In the genomic region with DNA sequence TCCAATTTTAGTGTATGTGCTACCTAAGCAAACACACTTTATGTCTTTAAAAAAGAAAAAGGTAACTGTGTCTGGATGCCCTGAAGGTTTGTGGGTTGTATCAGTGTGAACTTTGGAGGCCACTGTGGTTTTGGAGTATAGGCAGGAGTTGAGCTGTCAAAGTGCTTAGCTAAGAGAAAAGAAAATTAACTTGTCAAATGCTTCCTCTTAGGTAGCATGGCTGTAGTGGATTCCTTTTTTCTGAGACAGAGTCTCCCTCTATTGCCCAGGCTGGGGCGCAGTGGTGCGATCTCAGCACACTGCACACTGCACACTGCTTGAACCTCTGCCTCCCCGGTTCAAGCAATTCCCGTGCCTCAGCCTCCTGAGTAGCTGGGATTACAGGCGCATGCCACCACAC, we compare ENCODE assay signal across 19 cellular contexts. TPM values are rescaled to one million over a fixed set of nuclear protein-coding genes. Genes with fewer than 3 reads are reported as not detected.
DNase-seq lines count a peak whose midpoint lies in the region; ATAC-seq, FAIRE-seq and TF ChIP-seq lines count a peak whose summit lies in the region.
"Had no signal": no experiment of that assay in that cellular context is flagged by ENCODE, and none has a peak within 500 bp of the region (broad histone marks: within the 10 kb centered on the region; RNA-seq: fewer than 3 reads in every experiment).

No MANE protein-coding gene starts in this region.

- H3K27me3 Mint-ChIP-seq in activated T-helper 2 cell treated with anti-CD3 and anti-CD28 coated beads, Interferon-gamma antibody, Interleukin-2, Interleukin-4, amounts not matched to agents 10 μg/mL and 5 μg/mL and 100 μg/mL, durations not matched to agents 14 hours and 24 hours and 36 hours (ENCODE audit: low read depth) = no peaks in the 10 kb centered on the region
- no peaks in the 10 kb centered on the region for H3K27me3 Mint-ChIP-seq in CD4-positive, alpha-beta memory T cell

- H3K9me2 ChIP-seq in MM.1S (replicated peaks; ENCODE audit: insufficient read depth, low read length) (no peaks in the 10 kb centered on the region), hepatocyte (replicated peaks; ENCODE audit: insufficient read depth) (no peaks in the 10 kb centered on the region)

- peak overlapping the region; percentile 63 for H3K27ac Mint-ChIP-seq in activated T-helper 2 cell treated with anti-CD3 and anti-CD28 coated beads, Interferon-gamma antibody, Interleukin-2, Interleukin-4, amounts not matched to agents 10 μg/mL and 5 μg/mL and 100 μg/mL, durations not matched to agents 14 hours and 24 hours and 36 hours
- no peak overlapping the region for H3K27ac Mint-ChIP-seq in CD4-positive, alpha-beta memory T cell

- 100% methylated on average over 1 of the region's 5 CpGs for WGBS in HepG2 (ENCODE audit: low lambda C conversion rate)
- no CpG with 5 or more reads among the region's 5 CpGs for WGBS in right lobe of liver (ENCODE audit: insufficient coverage, low coverage, low lambda C conversion rate, missing lambda C conversion rate)
- 89% methylated on average over 5 of the region's 5 CpGs for WGBS in hepatocyte (ENCODE audit: low lambda C conversion rate, missing lambda C conversion rate)

- CTCF ChIA-PET in HepG2 (lab: Yijun Ruan, JAX; ENCODE audit: low intra/inter-chr PET ratio, low total read pairs) = no interaction called here
- CTCF ChIA-PET in CD4-positive, alpha-beta memory T cell (lab: Charles Lee; ENCODE audit: partially characterized antibody) = no interaction called here

- no peak overlapping the region for H2AFZ ChIP-seq in HepG2 (ENCODE audit: low read length)
- H2AFZ ChIP-seq in MM.1S (ENCODE audit: low read length) = no peak overlapping the region
- H2AFZ ChIP-seq in hepatocyte = no peak overlapping the region
- H2AFZ ChIP-seq: GM23248 had no signal

- no peak overlapping the region for H3K4me3 Mint-ChIP-seq in activated T-helper 2 cell treated with anti-CD3 and anti-CD28 coated beads, Interferon-gamma antibody, Interleukin-2, Interleukin-4, amounts not matched to agents 10 μg/mL and 5 μg/mL and 100 μg/mL, durations not matched to agents 14 hours and 24 hours and 36 hours (ENCODE audit: low read depth)
- H3K4me3 Mint-ChIP-seq in CD4-positive, alpha-beta memory T cell = peak overlapping the region in 1 of 8 donors; percentile 23

- ATAC-seq in HepG2 (no peak), right lobe of liver (no peak)
- ATAC-seq: HCT116 had no signal

- no peaks in the 10 kb centered on the region for H4K20me1 ChIP-seq in HepG2 (ENCODE audit: insufficient read depth, low read length)
- H4K20me1 ChIP-seq in MM.1S (ENCODE audit: insufficient read depth, low read length) = no peaks in the 10 kb centered on the region
- no peaks in the 10 kb centered on the region for H4K20me1 ChIP-seq in hepatocyte (ENCODE audit: insufficient read depth, poor library complexity, severe bottlenecking)

- TF ChIP-seq EP300 in HepG2 (IDR thresholded peaks at IDR 0.05; ENCODE audit: low read depth in 2 of 2, low read length in 2 of 2) (no peak), HepG2 (CRISPR knock-in tag; IDR thresholded peaks at IDR 0.05; ENCODE audit: borderline replicate concordance) (no peak)

- H3K79me2 ChIP-seq in HepG2 (ENCODE audit: insufficient read depth, low read length) (no peaks in the 10 kb centered on the region), MM.1S (ENCODE audit: low read length) (no peaks in the 10 kb centered on the region), hepatocyte (no peaks in the 10 kb centered on the region)

- H3K4me1 Mint-ChIP-seq in activated T-helper 2 cell treated with anti-CD3 and anti-CD28 coated beads, Interferon-gamma antibody, Interleukin-2, Interleukin-4, amounts not matched to agents 10 μg/mL and 5 μg/mL and 100 μg/mL, durations not matched to agents 14 hours and 24 hours and 36 hours (ENCODE audit: low read depth) = peaks cover 32% of the 10 kb centered on the region
- peaks cover 1 to 17% (median 13%) of the 10 kb centered on the region in 4 donors for H3K4me1 Mint-ChIP-seq in CD4-positive, alpha-beta memory T cell

- TF ChIP-seq POLR2A in HepG2 (IDR thresholded peaks at IDR 0.05; ENCODE audit: insufficient read depth in 1 of 2, low read depth in 2 of 2, low read length in 2 of 2) (no peak), right lobe of liver (IDR thresholded peaks at IDR 0.05) (no peak)

- H3K9ac ChIP-seq in HepG2 (ENCODE audit: insufficient read depth, low read depth, low read length) (no peak overlapping the region), MM.1S (ENCODE audit: low read length) (no peak overlapping the region)
- H3K9ac ChIP-seq: GM23248 had no signal

- FAIRE-seq in HepG2 (lab: Jason Lieb, UNC) = no peak
- FAIRE-seq: GM12891 had no signal

- POLR2A ChIA-PET in HepG2 (lab: Yijun Ruan, JAX) = no interaction called here
- POLR2A ChIA-PET in CD4-positive, alpha-beta memory T cell (lab: Charles Lee; ENCODE audit: partially characterized antibody) = no interaction called here

- no TSS peak for BruUV-seq in HepG2 (replicated peaks; lab: Mats Ljungman, UMichigan)

- H3K36me3 ChIP-seq in HepG2 (replicated peaks in 1 of 2; ENCODE audit: control insufficient read depth in 1 of 2, insufficient read depth in 2 of 2, low read length in 2 of 2) (no peaks in the 10 kb centered on the region), right lobe of liver (no peaks in the 10 kb centered on the region), MM.1S (replicated peaks; ENCODE audit: insufficient read depth, low read length) (no peaks in the 10 kb centered on the region), hepatocyte (replicated peaks; ENCODE audit: insufficient read depth, low read depth) (no peaks in the 10 kb centered on the region)
- no peaks in the 10 kb centered on the region for H3K36me3 ChIP-seq in CD4-positive, alpha-beta memory T cell (ENCODE audit: insufficient read depth, low read length)
- H3K36me3 ChIP-seq: SJCRH30 had no signal

- intact Hi-C loops in HepG2 (cut with micrococcal nuclease; ENCODE audit: unreplicated experiment) = no loop called here
- intact Hi-C loops in right lobe of liver (cut with DNase I) = no loop called here
- intact Hi-C loops in activated T-helper 2 cell treated with anti-CD3 and anti-CD28 coated beads, Interferon-gamma antibody, Interleukin-2, Interleukin-4, amounts not matched to agents 10 μg/mL and 5 μg/mL and 100 μg/mL, durations not matched to agents 14 hours and 24 hours and 36 hours (cut with micrococcal nuclease) = no loop called here
- intact Hi-C loops in CD4-positive, alpha-beta memory T cell (cut with micrococcal nuclease) = no loop called here

- H3F3A ChIP-seq in MM.1S (ENCODE audit: insufficient read depth, low read length) = peaks cover 5% of the 10 kb centered on the region; the same call in 1 of the 2 replicates

- H3K4me2 ChIP-seq in HepG2 (ENCODE audit: low read depth, low read length) (no peak overlapping the region), MM.1S (ENCODE audit: low read depth, low read length) (peak overlapping the region; percentile 37), hepatocyte (no peak overlapping the region)

- peaks cover 9% of the 10 kb centered on the region for H3K36me3 Mint-ChIP-seq in activated T-helper 2 cell treated with anti-CD3 and anti-CD28 coated beads, Interferon-gamma antibody, Interleukin-2, Interleukin-4, amounts not matched to agents 10 μg/mL and 5 μg/mL and 100 μg/mL, durations not matched to agents 14 hours and 24 hours and 36 hours (ENCODE audit: low read depth)
- peaks cover 1 to 12% of the 10 kb centered on the region in 2 donors for H3K36me3 Mint-ChIP-seq in CD4-positive, alpha-beta memory T cell

- DNase-seq in HepG2 (ENCODE audit: low spot score) (no peak), right lobe of liver (no peak), MM.1S (peak; percentile 46), hepatocyte (ENCODE audit: low spot score) (no peak), EL (no peak)
- DNase-seq in activated T-helper 2 cell treated with anti-CD3 and anti-CD28 coated beads, Interferon-gamma antibody, Interleukin-2, Interleukin-4, amounts not matched to agents 10 μg/mL and 5 μg/mL and 100 μg/mL, durations not matched to agents 14 hours and 24 hours and 36 hours (ENCODE audit: low spot score) = no peak
- DNase-seq in CD4-positive, alpha-beta memory T cell = no peak
- DNase-seq: GM23248, IMR-90, NCI-H1436 treated with DMSO at 0.1 percent for 48 hours, NCI-H2081 treated with DMSO at 0.1 percent for 48 hours, NCI-H524 treated with DMSO at 0.1 percent for 48 hours, OCI-M1, SJCRH30 had no signal

- TF ChIP-seq CTCF in HepG2 (CRISPR knock-in tag; IDR thresholded peaks at IDR 0.05) (peak; percentile 12; the same call in 1 of the 2 replicates), right lobe of liver (IDR thresholded peaks at IDR 0.05) (no peak), MM.1S (IDR thresholded peaks at IDR 0.05; ENCODE audit: low read length) (no peak), hepatocyte (IDR thresholded peaks at IDR 0.05; ENCODE audit: poor library complexity) (no peak)

- H3K9me3 ChIP-seq in HepG2 (ENCODE audit: low read length) = no peaks in the 10 kb centered on the region
- no peaks in the 10 kb centered on the region for H3K9me3 ChIP-seq in right lobe of liver
- no peaks in the 10 kb centered on the region for H3K9me3 ChIP-seq in MM.1S (replicated peaks; ENCODE audit: insufficient read depth, low read length)
- H3K9me3 ChIP-seq in hepatocyte (ENCODE audit: low read depth) = no peaks in the 10 kb centered on the region
- no peaks in the 10 kb centered on the region for H3K9me3 ChIP-seq in CD4-positive, alpha-beta memory T cell (ENCODE audit: control insufficient read depth in 1 of 2, low read length in 2 of 2)

- H3K4me1 ChIP-seq in HepG2 (ENCODE audit: insufficient read depth, low read length) (no peaks in the 10 kb centered on the region), right lobe of liver (peaks cover 0 to 5% (median 0%) of the 10 kb centered on the region in 4 donors), MM.1S (ENCODE audit: low read length) (peaks cover 22% of the 10 kb centered on the region), hepatocyte (ENCODE audit: insufficient read depth) (peaks cover 7% of the 10 kb centered on the region)
- H3K4me1 ChIP-seq in CD4-positive, alpha-beta memory T cell (ENCODE audit: insufficient read depth, low read length) = peaks cover 4% of the 10 kb centered on the region
- H3K4me1 ChIP-seq: SJCRH30 had no signal

- in situ Hi-C loops in HepG2 (cut with HindIII; ENCODE audit: extremely low pct_ligation_motif_present, low pct_unique_long_range_greater_than_20kb) = no loop called here

- peaks cover 0 to 17% of the 10 kb centered on the region in 2 experiments; a peak in 2 of 5 replicates for H3K27me3 ChIP-seq in HepG2 (ENCODE audit: control insufficient read depth in 1 of 2, insufficient read depth in 2 of 2, low read length in 2 of 2)
- no peaks in the 10 kb centered on the region for H3K27me3 ChIP-seq in right lobe of liver
- no peaks in the 10 kb centered on the region for H3K27me3 ChIP-seq in MM.1S (replicated peaks; ENCODE audit: insufficient read depth, low read length)
- no peaks in the 10 kb centered on the region for H3K27me3 ChIP-seq in hepatocyte
- no peaks in the 10 kb centered on the region for H3K27me3 ChIP-seq in CD4-positive, alpha-beta memory T cell (ENCODE audit: insufficient read depth, low read length)
- H3K27me3 ChIP-seq: SJCRH30 had no signal

- peaks cover 10% of the 10 kb centered on the region for H3K9me3 Mint-ChIP-seq in activated T-helper 2 cell treated with anti-CD3 and anti-CD28 coated beads, Interferon-gamma antibody, Interleukin-2, Interleukin-4, amounts not matched to agents 10 μg/mL and 5 μg/mL and 100 μg/mL, durations not matched to agents 14 hours and 24 hours and 36 hours
- H3K9me3 Mint-ChIP-seq in CD4-positive, alpha-beta memory T cell = no peaks in the 10 kb centered on the region

- no peak for TF ChIP-seq RAD21 in HepG2 (CRISPR knock-in tag; IDR thresholded peaks at IDR 0.05)

- H3K4me3 ChIP-seq in HepG2 (replicated peaks in 1 of 3; ENCODE audit: insufficient read depth in 1 of 3, low read depth in 2 of 3, low read length in 3 of 3) (no peak overlapping the region), right lobe of liver (no peak overlapping the region), MM.1S (ENCODE audit: low read length) (no peak overlapping the region), hepatocyte (no peak overlapping the region)
- H3K4me3 ChIP-seq in CD4-positive, alpha-beta memory T cell (ENCODE audit: low read length in 2 of 2) = no peak overlapping the region
- H3K4me3 ChIP-seq: GM23248, SJCRH30 had no signal

- H3K27ac ChIP-seq in HepG2 (ENCODE audit: extremely low read length, insufficient read depth, low read length) (no peak overlapping the region), right lobe of liver (no peak overlapping the region), MM.1S (ENCODE audit: low read length) (no peak overlapping the region; the same call in 1 of the 2 replicates), hepatocyte (no peak overlapping the region)
- H3K27ac ChIP-seq in CD4-positive, alpha-beta memory T cell (ENCODE audit: low read depth, low read length) = no peak overlapping the region
- H3K27ac ChIP-seq: GM23248, RWPE1, SJCRH30 had no signal

RNA-seq across cellular contexts. Expression of gene SLC41A1, which starts 11.2 kb away (rescaled TPM):
- 1.3 and 2.2 TPM in 2 replicates for total RNA-seq in HepG2 (2016; rRNA removed; fragmentation: Illumina TruSeq; extraction: Trizol)
- total RNA-seq in HepG2 (2016; cell fraction: cytosol; rRNA removed; fragmentation: Illumina TruSeq; extraction: Trizol; ENCODE audit: low read depth) = 0.26 and 0.30 TPM in 2 replicates
- total RNA-seq in HepG2 (2016; cell fraction: insoluble cytoplasmic fraction; rRNA removed; fragmentation: Illumina TruSeq; extraction: Trizol) = 1.7 TPM in 2 replicates
- 1.1 and 1.3 TPM in 2 replicates for total RNA-seq in HepG2 (2016; cell fraction: membrane; rRNA removed; fragmentation: Illumina TruSeq; extraction: Trizol)
- total RNA-seq in HepG2 (2016; cell fraction: nucleus; rRNA removed; fragmentation: Illumina TruSeq; extraction: Trizol) = 1.4 and 1.9 TPM in 2 replicates
- polyA plus RNA-seq in HepG2 (2011; rRNA removed) = 4.2 and 4.6 TPM in 2 replicates
- 2.6 and 2.8 TPM in 2 replicates for polyA plus RNA-seq in HepG2 (2011; cell fraction: cytosol; rRNA removed)
- 4.2 and 4.5 TPM in 2 replicates for polyA plus RNA-seq in HepG2 (2011; cell fraction: nucleus; rRNA removed)
- 2.7 and 3.9 TPM in 2 replicates for polyA plus RNA-seq in HepG2 (2012)
- polyA plus RNA-seq in HepG2 (2016; cell fraction: cytosol; fragmentation: Illumina TruSeq; extraction: Trizol; ENCODE audit: low read depth) = 0.12 and 0.17 TPM in 2 replicates
- polyA plus RNA-seq in HepG2 (2016; cell fraction: insoluble cytoplasmic fraction; fragmentation: Illumina TruSeq; extraction: Trizol; ENCODE audit: low read depth) = 2.1 and 2.5 TPM in 2 replicates
- 1.3 and 1.4 TPM in 2 replicates for polyA plus RNA-seq in HepG2 (2016; cell fraction: membrane; fragmentation: Illumina TruSeq; extraction: Trizol; ENCODE audit: low read depth)
- 2.8 and 4.2 TPM in 2 replicates for polyA plus RNA-seq in HepG2 (2016; cell fraction: nucleus; fragmentation: Illumina TruSeq; extraction: Trizol; ENCODE audit: insufficient read depth, low read depth)
- 5.4 and 35.6 TPM in 2 replicates for polyA minus RNA-seq in HepG2 (2011; rRNA and poly(A)+ RNA removed; ENCODE audit: low replicate concordance)
- 1.5 and 2.0 TPM in 2 replicates for polyA minus RNA-seq in HepG2 (2011; cell fraction: cytosol; rRNA and poly(A)+ RNA removed)
- 2.4 and 2.6 TPM in 2 replicates for polyA minus RNA-seq in HepG2 (2011; cell fraction: nucleus; rRNA and poly(A)+ RNA removed)
- total RNA-seq in right lobe of liver = 1 to 10 TPM; 3.4 to 6.4 (median 4.6) TPM
- 46.9 and 48.5 TPM in 2 replicates for total RNA-seq in activated T-helper 2 cell treated with anti-CD3 and anti-CD28 coated beads, Interferon-gamma antibody, Interleukin-2, Interleukin-4, amounts not matched to agents 10 μg/mL and 5 μg/mL and 100 μg/mL, durations not matched to agents 14 hours and 24 hours and 36 hours
- 10.4 and 16.8 TPM in 2 replicates for total RNA-seq in hepatocyte
- 13.8 and 15.3 TPM in 2 replicates for polyA plus RNA-seq in hepatocyte
- total RNA-seq in CD4-positive, alpha-beta memory T cell = 10 to 100 TPM; 26.1 to 26.3 TPM
- polyA plus RNA-seq in CD4-positive, alpha-beta memory T cell = 10 to 100 TPM in 1 of 2 donors, 1 to 10 TPM in 1; 9.1 to 14.3 TPM

RNA-seq across cellular contexts. Expression of gene PM20D1, which starts 25.8 kb away (rescaled TPM):
- total RNA-seq in HepG2 (2016; rRNA removed; fragmentation: Illumina TruSeq; extraction: Trizol) = not detected in 2 replicates
- not detected in 2 replicates for total RNA-seq in HepG2 (2016; cell fraction: cytosol; rRNA removed; fragmentation: Illumina TruSeq; extraction: Trizol; ENCODE audit: low read depth)
- total RNA-seq in HepG2 (2016; cell fraction: insoluble cytoplasmic fraction; rRNA removed; fragmentation: Illumina TruSeq; extraction: Trizol) = not detected in 2 replicates
- not detected in 2 replicates for total RNA-seq in HepG2 (2016; cell fraction: membrane; rRNA removed; fragmentation: Illumina TruSeq; extraction: Trizol)
- total RNA-seq in HepG2 (2016; cell fraction: nucleus; rRNA removed; fragmentation: Illumina TruSeq; extraction: Trizol) = not detected in 2 replicates
- not detected in 2 replicates for polyA plus RNA-seq in HepG2 (2011; rRNA removed)
- polyA plus RNA-seq in HepG2 (2011; cell fraction: cytosol; rRNA removed) = not detected in 2 replicates
- polyA plus RNA-seq in HepG2 (2011; cell fraction: nucleus; rRNA removed) = not detected in 2 replicates
- not detected in 2 replicates for polyA plus RNA-seq in HepG2 (2012)
- polyA plus RNA-seq in HepG2 (2016; cell fraction: cytosol; fragmentation: Illumina TruSeq; extraction: Trizol; ENCODE audit: low read depth) = not detected in 2 replicates
- polyA plus RNA-seq in HepG2 (2016; cell fraction: insoluble cytoplasmic fraction; fragmentation: Illumina TruSeq; extraction: Trizol; ENCODE audit: low read depth) = not detected in 2 replicates
- polyA plus RNA-seq in HepG2 (2016; cell fraction: membrane; fragmentation: Illumina TruSeq; extraction: Trizol; ENCODE audit: low read depth) = not detected in 2 replicates
- not detected in 2 replicates for polyA plus RNA-seq in HepG2 (2016; cell fraction: nucleus; fragmentation: Illumina TruSeq; extraction: Trizol; ENCODE audit: insufficient read depth, low read depth)
- polyA minus RNA-seq in HepG2 (2011; rRNA and poly(A)+ RNA removed; ENCODE audit: low replicate concordance) = not detected in 2 replicates
- not detected in 2 replicates for polyA minus RNA-seq in HepG2 (2011; cell fraction: cytosol; rRNA and poly(A)+ RNA removed)
- polyA minus RNA-seq in HepG2 (2011; cell fraction: nucleus; rRNA and poly(A)+ RNA removed) = not detected in 2 replicates
- total RNA-seq in right lobe of liver = under 1 TPM in 4 of 6 experiments, not detected in 2; 0.12 to 0.42 (median 0.15) TPM
- total RNA-seq in activated T-helper 2 cell treated with anti-CD3 and anti-CD28 coated beads, Interferon-gamma antibody, Interleukin-2, Interleukin-4, amounts not matched to agents 10 μg/mL and 5 μg/mL and 100 μg/mL, durations not matched to agents 14 hours and 24 hours and 36 hours = 0.57 and 0.78 TPM in 2 replicates
- total RNA-seq in hepatocyte = not detected in 2 replicates
- polyA plus RNA-seq in hepatocyte = 0.07 and 0.08 TPM in 2 replicates
- 1 to 10 TPM; 1.8 to 1.9 TPM for total RNA-seq in CD4-positive, alpha-beta memory T cell
- polyA plus RNA-seq in CD4-positive, alpha-beta memory T cell = 1 to 10 TPM; 1.4 to 1.9 TPM
- total RNA-seq: IMR-90, MCF 10A had no signal
- polyA plus RNA-seq: BJ, IMR-90 had no signal

RNA-seq across cellular contexts. Expression of gene RAB29, which starts 48.9 kb away (rescaled TPM):
- total RNA-seq in HepG2 (2016; rRNA removed; fragmentation: Illumina TruSeq; extraction: Trizol) = 10.1 and 13.1 TPM in 2 replicates
- total RNA-seq in HepG2 (2016; cell fraction: cytosol; rRNA removed; fragmentation: Illumina TruSeq; extraction: Trizol; ENCODE audit: low read depth) = 2.2 and 3.1 TPM in 2 replicates
- 10.3 and 12.9 TPM in 2 replicates for total RNA-seq in HepG2 (2016; cell fraction: insoluble cytoplasmic fraction; rRNA removed; fragmentation: Illumina TruSeq; extraction: Trizol)
- total RNA-seq in HepG2 (2016; cell fraction: membrane; rRNA removed; fragmentation: Illumina TruSeq; extraction: Trizol) = 5.6 and 7.8 TPM in 2 replicates
- total RNA-seq in HepG2 (2016; cell fraction: nucleus; rRNA removed; fragmentation: Illumina TruSeq; extraction: Trizol) = 4.6 and 6.6 TPM in 2 replicates
- 8.7 and 10.0 TPM in 2 replicates for polyA plus RNA-seq in HepG2 (2011; rRNA removed)
- polyA plus RNA-seq in HepG2 (2011; cell fraction: cytosol; rRNA removed) = 6.9 and 9.3 TPM in 2 replicates
- 4.6 and 5.0 TPM in 2 replicates for polyA plus RNA-seq in HepG2 (2011; cell fraction: nucleus; rRNA removed)
- polyA plus RNA-seq in HepG2 (2012) = 8.7 TPM in 2 replicates
- 1.3 and 1.8 TPM in 2 replicates for polyA plus RNA-seq in HepG2 (2016; cell fraction: cytosol; fragmentation: Illumina TruSeq; extraction: Trizol; ENCODE audit: low read depth)
- 13.6 and 13.7 TPM in 2 replicates for polyA plus RNA-seq in HepG2 (2016; cell fraction: insoluble cytoplasmic fraction; fragmentation: Illumina TruSeq; extraction: Trizol; ENCODE audit: low read depth)
- polyA plus RNA-seq in HepG2 (2016; cell fraction: membrane; fragmentation: Illumina TruSeq; extraction: Trizol; ENCODE audit: low read depth) = 4.8 TPM in 2 replicates
- 10.6 and 12.0 TPM in 2 replicates for polyA plus RNA-seq in HepG2 (2016; cell fraction: nucleus; fragmentation: Illumina TruSeq; extraction: Trizol; ENCODE audit: insufficient read depth, low read depth)
- polyA minus RNA-seq in HepG2 (2011; rRNA and poly(A)+ RNA removed; ENCODE audit: low replicate concordance) = 6.1 and 20.5 TPM in 2 replicates
- 4.6 and 5.8 TPM in 2 replicates for polyA minus RNA-seq in HepG2 (2011; cell fraction: cytosol; rRNA and poly(A)+ RNA removed)
- polyA minus RNA-seq in HepG2 (2011; cell fraction: nucleus; rRNA and poly(A)+ RNA removed) = 3.3 and 3.6 TPM in 2 replicates
- total RNA-seq in right lobe of liver = 10 to 100 TPM; 16.4 to 26.8 (median 21.2) TPM
- total RNA-seq in activated T-helper 2 cell treated with anti-CD3 and anti-CD28 coated beads, Interferon-gamma antibody, Interleukin-2, Interleukin-4, amounts not matched to agents 10 μg/mL and 5 μg/mL and 100 μg/mL, durations not matched to agents 14 hours and 24 hours and 36 hours = 26.2 and 26.7 TPM in 2 replicates
- total RNA-seq in hepatocyte = 45.4 and 47.5 TPM in 2 replicates
- 33.3 and 33.8 TPM in 2 replicates for polyA plus RNA-seq in hepatocyte
- 10 to 100 TPM; 59.7 to 62.0 TPM for total RNA-seq in CD4-positive, alpha-beta memory T cell
- 100 to 1,000 TPM in 1 of 2 donors, 10 to 100 TPM in 1; 96.6 to 102 TPM for polyA plus RNA-seq in CD4-positive, alpha-beta memory T cell
